In genomic region chr14:104758981-104759975, GRCh38 we compare ENCODE assay signal across 18 cellular contexts. TPM values are rescaled to one million over a fixed set of nuclear protein-coding genes. Genes with fewer than 3 reads are reported as not detected.
DNase-seq lines count a peak whose midpoint lies in the region; ATAC-seq and TF ChIP-seq lines count a peak whose summit lies in the region.
"Had no signal": no experiment of that assay in that cellular context is flagged by ENCODE, and none has a peak within 500 bp of the region (broad histone marks: within the 10 kb centered on the region; RNA-seq: fewer than 3 reads in every experiment).

No MANE protein-coding gene starts in this region.

- peaks cover 6 to 13% of the 10 kb centered on the region in 2 donors for H3K4me1 ChIP-seq in naive thymus-derived CD4-positive, alpha-beta T cell (ENCODE audit: control insufficient read depth in 2 of 2, insufficient read depth in 2 of 2, low read length in 2 of 2)
- H3K4me1 ChIP-seq in uterus, result peaks cover 0 to 4% of the 10 kb centered on the region in 2 donors

- H3K36me3 Mint-ChIP-seq in naive thymus-derived CD4-positive, alpha-beta T cell, result peaks cover 13 to 48% (median 13%) of the 10 kb centered on the region in 5 donors
- peaks cover 81% of the 10 kb centered on the region for H3K36me3 Mint-ChIP-seq in stimulated activated effector memory CD8-positive, alpha-beta T cell treated with anti-CD3 and anti-CD28 coated beads, Interleukin-12 subunit alpha, Interleukin-12 subunit beta, amount 100 ng/mL, for 72 hours

- POLR2A ChIA-PET in naive thymus-derived CD4-positive, alpha-beta T cell (lab: Charles Lee), result no interaction called here

- peak; percentile 65 for DNase-seq in NCI-H748 (lab: John Stamatoyannopoulos, UW; ENCODE audit: unreplicated experiment)
- DNase-seq in NCI-H748 treated with DMSO at 0.1 percent for 48 hours (lab: John Stamatoyannopoulos, UW), result no peak
- peak; percentile 20 for DNase-seq in NCI-H69 (lab: John Stamatoyannopoulos, UW)
- no peak for DNase-seq in naive thymus-derived CD4-positive, alpha-beta T cell
- no peak for DNase-seq in stimulated activated effector memory CD8-positive, alpha-beta T cell treated with anti-CD3 and anti-CD28 coated beads, Interleukin-12 subunit alpha, Interleukin-12 subunit beta, amount 100 ng/mL, for 72 hours (ENCODE audit: low spot score in 2 of 2)
- no peak for DNase-seq in uterus
- DNase-seq in GM20000 (ENCODE audit: low spot score), result no peak
- DNase-seq: CD8-positive, alpha-beta memory T cell; DND-41; GDM1; NCI-H1436 treated with DMSO at 0.1 percent for 48 hours; NCI-H2081 treated with DMSO at 0.1 percent for 48 hours; NCI-H2227 treated with DMSO at 0.1 percent for 48 hours; NCI-H526; NK-92 treated with Interleukin-12 subunit alpha and Interleukin-12 subunit beta, amount 100 ng/mL, for 24 hours; SHP77 treated with DMSO at 0.1 percent for 48 hours had no signal

- peak overlapping the region in 1 of 9 donors; percentile 28 for H3K27ac Mint-ChIP-seq in naive thymus-derived CD4-positive, alpha-beta T cell
- H3K27ac Mint-ChIP-seq in stimulated activated effector memory CD8-positive, alpha-beta T cell treated with anti-CD3 and anti-CD28 coated beads, Interleukin-12 subunit alpha, Interleukin-12 subunit beta, amount 100 ng/mL, for 72 hours, result peak overlapping the region; percentile 52

- CTCF ChIA-PET in naive thymus-derived CD4-positive, alpha-beta T cell (lab: Charles Lee), result no interaction called here

- peaks cover 11 to 43% (median 30%) of the 10 kb centered on the region in 7 donors for H3K4me1 Mint-ChIP-seq in naive thymus-derived CD4-positive, alpha-beta T cell
- peaks cover 29% of the 10 kb centered on the region for H3K4me1 Mint-ChIP-seq in stimulated activated effector memory CD8-positive, alpha-beta T cell treated with anti-CD3 and anti-CD28 coated beads, Interleukin-12 subunit alpha, Interleukin-12 subunit beta, amount 100 ng/mL, for 72 hours

- H3K9me3 ChIP-seq in naive thymus-derived CD4-positive, alpha-beta T cell (ENCODE audit: control insufficient read depth in 2 of 3, low read length in 3 of 3), result no peaks in the 10 kb centered on the region
- no peaks in the 10 kb centered on the region for H3K9me3 ChIP-seq in uterus

- intact Hi-C loops in naive thymus-derived CD4-positive, alpha-beta T cell (cut with micrococcal nuclease), result no loop called here
- intact Hi-C loops in uterus (cut with DNase I; ENCODE audit: low total_unique reads), result no loop called here

- peaks cover 0 to 2% (median 0%) of the 10 kb centered on the region in 11 donors for H3K9me3 Mint-ChIP-seq in naive thymus-derived CD4-positive, alpha-beta T cell
- H3K9me3 Mint-ChIP-seq in stimulated activated effector memory CD8-positive, alpha-beta T cell treated with anti-CD3 and anti-CD28 coated beads, Interleukin-12 subunit alpha, Interleukin-12 subunit beta, amount 100 ng/mL, for 72 hours, result no peaks in the 10 kb centered on the region
- H3K9me3 Mint-ChIP-seq: CD8-positive, alpha-beta memory T cell had no signal

- no peak for TF ChIP-seq CTCF in uterus (IDR thresholded peaks at IDR 0.05)
- no peak for TF ChIP-seq CTCF in GM20000 (IDR thresholded peaks at IDR 0.05; ENCODE audit: extremely low read depth, missing control alignments)

- no peak overlapping the region for H3K4me3 ChIP-seq in naive thymus-derived CD4-positive, alpha-beta T cell (ENCODE audit: low read length)
- H3K4me3 ChIP-seq in uterus, result no peak overlapping the region
- H3K4me3 ChIP-seq: K562 had no signal

- H3K27me3 Mint-ChIP-seq in naive thymus-derived CD4-positive, alpha-beta T cell, result no peaks in the 10 kb centered on the region
- H3K27me3 Mint-ChIP-seq: CD8-positive, alpha-beta memory T cell had no signal

- no peak for TF ChIP-seq POLR2A in uterus (IDR thresholded peaks at IDR 0.05)

- ATAC-seq in naive thymus-derived CD4-positive, alpha-beta T cell, result peak; percentile 17
- ATAC-seq in stimulated activated effector memory CD8-positive, alpha-beta T cell treated with anti-CD3 and anti-CD28 coated beads, Interleukin-12 subunit alpha, Interleukin-12 subunit beta, amount 100 ng/mL, for 72 hours, result no peak
- ATAC-seq in GM19395 (IDR thresholded peaks at IDR 0.05; ENCODE audit: unreplicated experiment), result no peak
- ATAC-seq: K562 had no signal

- H3K36me3 ChIP-seq in naive thymus-derived CD4-positive, alpha-beta T cell (ENCODE audit: control insufficient read depth in 2 of 3, insufficient read depth in 3 of 3, low read length in 3 of 3), result peaks cover 0 to 71% (median 21%) of the 10 kb centered on the region in 3 experiments
- no peaks in the 10 kb centered on the region for H3K36me3 ChIP-seq in uterus

- H3K27me3 ChIP-seq in naive thymus-derived CD4-positive, alpha-beta T cell (ENCODE audit: control insufficient read depth in 2 of 2, insufficient read depth in 2 of 2, low read length in 2 of 2), result no peaks in the 10 kb centered on the region
- no peaks in the 10 kb centered on the region for H3K27me3 ChIP-seq in uterus

- H3K4me3 Mint-ChIP-seq in naive thymus-derived CD4-positive, alpha-beta T cell, result no peak overlapping the region
- H3K4me3 Mint-ChIP-seq in stimulated activated effector memory CD8-positive, alpha-beta T cell treated with anti-CD3 and anti-CD28 coated beads, Interleukin-12 subunit alpha, Interleukin-12 subunit beta, amount 100 ng/mL, for 72 hours, result no peak overlapping the region

- no peak overlapping the region for H3K27ac ChIP-seq in naive thymus-derived CD4-positive, alpha-beta T cell (ENCODE audit: low read depth, low read length)
- H3K27ac ChIP-seq in uterus, result no peak overlapping the region

RNA-seq across cellular contexts. Expression of gene SIVA1, which starts 6.3 kb away (rescaled TPM):
- 10 to 100 TPM; 61.4 to 97.7 (median 77.4) TPM for total RNA-seq in naive thymus-derived CD4-positive, alpha-beta T cell
- 100 to 1,000 TPM; 269 to 276 TPM for polyA plus RNA-seq in naive thymus-derived CD4-positive, alpha-beta T cell
- 100 to 1,000 TPM in 3 of 4 donors, 10 to 100 TPM in 1; 79.4 to 366 (median 239) TPM for total RNA-seq in uterus

RNA-seq across cellular contexts. Expression of gene ADSS1, which starts 35.2 kb away (rescaled TPM):
- 1 to 10 TPM in 4 of 5 experiments, under 1 TPM in 1; 0.73 to 4.8 (median 4.2) TPM for total RNA-seq in naive thymus-derived CD4-positive, alpha-beta T cell
- 1 to 10 TPM; 1.1 to 1.8 TPM for polyA plus RNA-seq in naive thymus-derived CD4-positive, alpha-beta T cell
- total RNA-seq in uterus, result 10 to 100 TPM in 1 of 4 donors, 1 to 10 TPM in 1, not detected in 2; 7.0 to 11.7 TPM

RNA-seq across cellular contexts. Expression of gene AKT1, which starts 36.3 kb away (rescaled TPM):
- 100 to 1,000 TPM in 1 of 5 experiments, 10 to 100 TPM in 4; 70.4 to 131 (median 88.9) TPM for total RNA-seq in naive thymus-derived CD4-positive, alpha-beta T cell
- polyA plus RNA-seq in naive thymus-derived CD4-positive, alpha-beta T cell, result 10 to 100 TPM in 1 of 2 donors, 1 to 10 TPM in 1; 6.8 to 12.3 TPM
- total RNA-seq in uterus, result 100 to 1,000 TPM in 2 of 4 donors, 10 to 100 TPM in 2; 42.9 to 121 (median 101) TPM

RNA-seq across cellular contexts. Expression of gene ZBTB42, which starts 41.6 kb away (rescaled TPM):
- total RNA-seq in naive thymus-derived CD4-positive, alpha-beta T cell, result 10 to 100 TPM in 1 of 5 experiments, 1 to 10 TPM in 4; 3.5 to 11.3 (median 5.5) TPM
- 1 to 10 TPM; 2.1 TPM for polyA plus RNA-seq in naive thymus-derived CD4-positive, alpha-beta T cell
- total RNA-seq in uterus, result 1 to 10 TPM in 3 of 4 donors, under 1 TPM in 1; under 0.01 to 8.4 (median 3.9) TPM

Comparison
In these comparisons a context has a peak if more than half of its experiments do, and no peak if none do; other contexts are left out.
1. DNase-seq: peak in NCI-H748 (single experiment) and NCI-H69 (single experiment); none in NCI-H748 treated with DMSO at 0.1 percent for 48 hours (single experiment), naive thymus-derived CD4-positive, alpha-beta T cell (0 of 9), stimulated activated effector memory CD8-positive, alpha-beta T cell treated with anti-CD3 and anti-CD28 coated beads, Interleukin-12 subunit alpha, Interleukin-12 subunit beta, amount 100 ng/mL, for 72 hours (0 of 2), uterus (0 of 2) and GM20000 (single experiment).